ENCODE assay signal across 1 cellular context in genomic region chr10:100286051-100287033, GRCh38.
TF ChIP-seq lines count a peak whose summit lies in the region.

BLOC1S2 (minus strand) TSS chr10:100286680; CDS start chr10:100286659, 21 bp downstream.

TF ChIP-seq in HepG2, 621 proteins besides CTCF, POLR2A, EP300 and RAD21 (continued from another document and continues in another):
- TF ChIP-seq, protein P1, sequence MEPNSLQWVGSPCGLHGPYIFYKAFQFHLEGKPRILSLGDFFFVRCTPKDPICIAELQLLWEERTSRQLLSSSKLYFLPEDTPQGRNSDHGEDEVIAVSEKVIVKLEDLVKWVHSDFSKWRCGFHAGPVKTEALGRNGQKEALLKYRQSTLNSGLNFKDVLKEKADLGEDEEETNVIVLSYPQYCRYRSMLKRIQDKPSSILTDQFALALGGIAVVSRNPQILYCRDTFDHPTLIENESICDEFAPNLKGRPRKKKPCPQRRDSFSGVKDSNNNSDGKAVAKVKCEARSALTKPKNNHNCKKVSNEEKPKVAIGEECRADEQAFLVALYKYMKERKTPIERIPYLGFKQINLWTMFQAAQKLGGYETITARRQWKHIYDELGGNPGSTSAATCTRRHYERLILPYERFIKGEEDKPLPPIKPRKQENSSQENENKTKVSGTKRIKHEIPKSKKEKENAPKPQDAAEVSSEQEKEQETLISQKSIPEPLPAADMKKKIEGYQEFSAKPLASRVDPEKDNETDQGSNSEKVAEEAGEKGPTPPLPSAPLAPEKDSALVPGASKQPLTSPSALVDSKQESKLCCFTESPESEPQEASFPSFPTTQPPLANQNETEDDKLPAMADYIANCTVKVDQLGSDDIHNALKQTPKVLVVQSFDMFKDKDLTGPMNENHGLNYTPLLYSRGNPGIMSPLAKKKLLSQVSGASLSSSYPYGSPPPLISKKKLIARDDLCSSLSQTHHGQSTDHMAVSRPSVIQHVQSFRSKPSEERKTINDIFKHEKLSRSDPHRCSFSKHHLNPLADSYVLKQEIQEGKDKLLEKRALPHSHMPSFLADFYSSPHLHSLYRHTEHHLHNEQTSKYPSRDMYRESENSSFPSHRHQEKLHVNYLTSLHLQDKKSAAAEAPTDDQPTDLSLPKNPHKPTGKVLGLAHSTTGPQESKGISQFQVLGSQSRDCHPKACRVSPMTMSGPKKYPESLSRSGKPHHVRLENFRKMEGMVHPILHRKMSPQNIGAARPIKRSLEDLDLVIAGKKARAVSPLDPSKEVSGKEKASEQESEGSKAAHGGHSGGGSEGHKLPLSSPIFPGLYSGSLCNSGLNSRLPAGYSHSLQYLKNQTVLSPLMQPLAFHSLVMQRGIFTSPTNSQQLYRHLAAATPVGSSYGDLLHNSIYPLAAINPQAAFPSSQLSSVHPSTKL (CRISPR knock-in tag; IDR thresholded peaks at IDR 0.05) = peak; percentile 48; the same call in 1 of the 2 replicates
- TF ChIP-seq ZNF687 (CRISPR knock-in tag; IDR thresholded peaks at IDR 0.05) (peak; percentile 96), IRX3 (CRISPR knock-in tag; IDR thresholded peaks at IDR 0.05; ENCODE audit: borderline replicate concordance, low read depth) (no peak), ZNF552 (CRISPR knock-in tag; IDR thresholded peaks at IDR 0.05; ENCODE audit: borderline replicate concordance) (0 out of 2 replicates have a peak, but pooled peaks have one; percentile 62), ZNF572 (CRISPR knock-in tag; IDR thresholded peaks at IDR 0.05) (no peak), SIN3B (IDR thresholded peaks at IDR 0.05; ENCODE audit: low read length) (no peak), KLF11 (CRISPR knock-in tag; IDR thresholded peaks at IDR 0.05) (0 out of 2 replicates have a peak, but pooled peaks have one; percentile 53), ZNF256 (CRISPR knock-in tag; conservative IDR thresholded peaks at IDR 0.05) (peak; percentile 72; the same call in 1 of the 2 replicates), ZNF296 (CRISPR knock-in tag; conservative IDR thresholded peaks at IDR 0.05) (no peak), RFX5 (IDR thresholded peaks at IDR 0.05; ENCODE audit: low read depth, low read length) (no peak), ZNF136 (CRISPR knock-in tag; IDR thresholded peaks at IDR 0.05; ENCODE audit: low read depth) (no peak), ATF4 (CRISPR knock-in tag; IDR thresholded peaks at IDR 0.05) (0 out of 4 replicates have a peak, but pooled peaks of 1 of the 2 experiments have one; percentile 53), REPIN1 (CRISPR knock-in tag; IDR thresholded peaks at IDR 0.05; ENCODE audit: borderline replicate concordance, low read depth) (0 out of 2 replicates have a peak, but pooled peaks have one; percentile 19), ARID2 (CRISPR knock-in tag; IDR thresholded peaks at IDR 0.05; ENCODE audit: borderline replicate concordance) (no peak), ZNF264 (CRISPR knock-in tag; IDR thresholded peaks at IDR 0.05) (peak; percentile 81), ZFX (CRISPR knock-in tag; IDR thresholded peaks at IDR 0.05; ENCODE audit: low read depth) (peak; percentile 87), TBX2 (CRISPR knock-in tag; IDR thresholded peaks at IDR 0.05; ENCODE audit: borderline replicate concordance) (peak; percentile 76), KLF16 (CRISPR knock-in tag; IDR thresholded peaks at IDR 0.05) (peak in 1 of 2 experiments; percentile 54; a peak in 1 of 4 replicates), THAP8 (CRISPR knock-in tag; IDR thresholded peaks at IDR 0.05; ENCODE audit: borderline replicate concordance) (no peak), ZNF138 (CRISPR knock-in tag; IDR thresholded peaks at IDR 0.05; ENCODE audit: low read depth) (peak; percentile 64; the same call in 1 of the 2 replicates), MAFG (CRISPR knock-in tag; IDR thresholded peaks at IDR 0.05) (no peak), FOXJ3 (CRISPR knock-in tag; IDR thresholded peaks at IDR 0.05; ENCODE audit: borderline replicate concordance) (no peak), ZNF329 (CRISPR knock-in tag; IDR thresholded peaks at IDR 0.05; ENCODE audit: low read depth) (peak; percentile 69; the same call in 1 of the 2 replicates), XBP1 (CRISPR knock-in tag; IDR thresholded peaks at IDR 0.05) (no peak), ZNF232 (CRISPR knock-in tag; IDR thresholded peaks at IDR 0.05; ENCODE audit: borderline replicate concordance) (peak; percentile 74; the same call in 1 of the 2 replicates), YEATS2 (CRISPR knock-in tag; IDR thresholded peaks at IDR 0.05; ENCODE audit: borderline replicate concordance) (peak; percentile 77; the same call in 1 of the 2 replicates), RFX3 (CRISPR knock-in tag; IDR thresholded peaks at IDR 0.05) (no peak), RXRB (CRISPR knock-in tag; IDR thresholded peaks at IDR 0.05; ENCODE audit: borderline replicate concordance) (peak; percentile 22; the same call in 1 of the 2 replicates), ZGPAT (CRISPR knock-in tag; IDR thresholded peaks at IDR 0.05) (peak; percentile 59; the same call in 1 of the 2 replicates), BATF2 (CRISPR knock-in tag; IDR thresholded peaks at IDR 0.05) (peak; percentile 82; the same call in 1 of the 2 replicates), ZNF761 (CRISPR knock-in tag; conservative IDR thresholded peaks at IDR 0.05) (0 out of 2 replicates have a peak, but pooled peaks have one; percentile 26), RARG (CRISPR knock-in tag; IDR thresholded peaks at IDR 0.05; ENCODE audit: low read depth) (no peak), THAP9 (CRISPR knock-in tag; IDR thresholded peaks at IDR 0.05; ENCODE audit: borderline replicate concordance) (peak; percentile 91; the same call in 1 of the 2 replicates)
- TF ChIP-seq, protein P2, sequence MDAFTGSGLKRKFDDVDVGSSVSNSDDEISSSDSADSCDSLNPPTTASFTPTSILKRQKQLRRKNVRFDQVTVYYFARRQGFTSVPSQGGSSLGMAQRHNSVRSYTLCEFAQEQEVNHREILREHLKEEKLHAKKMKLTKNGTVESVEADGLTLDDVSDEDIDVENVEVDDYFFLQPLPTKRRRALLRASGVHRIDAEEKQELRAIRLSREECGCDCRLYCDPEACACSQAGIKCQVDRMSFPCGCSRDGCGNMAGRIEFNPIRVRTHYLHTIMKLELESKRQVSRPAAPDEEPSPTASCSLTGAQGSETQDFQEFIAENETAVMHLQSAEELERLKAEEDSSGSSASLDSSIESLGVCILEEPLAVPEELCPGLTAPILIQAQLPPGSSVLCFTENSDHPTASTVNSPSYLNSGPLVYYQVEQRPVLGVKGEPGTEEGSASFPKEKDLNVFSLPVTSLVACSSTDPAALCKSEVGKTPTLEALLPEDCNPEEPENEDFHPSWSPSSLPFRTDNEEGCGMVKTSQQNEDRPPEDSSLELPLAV (CRISPR knock-in tag; conservative IDR thresholded peaks at IDR 0.05; ENCODE audit: low read depth) = no peak
- TF ChIP-seq, protein P3, sequence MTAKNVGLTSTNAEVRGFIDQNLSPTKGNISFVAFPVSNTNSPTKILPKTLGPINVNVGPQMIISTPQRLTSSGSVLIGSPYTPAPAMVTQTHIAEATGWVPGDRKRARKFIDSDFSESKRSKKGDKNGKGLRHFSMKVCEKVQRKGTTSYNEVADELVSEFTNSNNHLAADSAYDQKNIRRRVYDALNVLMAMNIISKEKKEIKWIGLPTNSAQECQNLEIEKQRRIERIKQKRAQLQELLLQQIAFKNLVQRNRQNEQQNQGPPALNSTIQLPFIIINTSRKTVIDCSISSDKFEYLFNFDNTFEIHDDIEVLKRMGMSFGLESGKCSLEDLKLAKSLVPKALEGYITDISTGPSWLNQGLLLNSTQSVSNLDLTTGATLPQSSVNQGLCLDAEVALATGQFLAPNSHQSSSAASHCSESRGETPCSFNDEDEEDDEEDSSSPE (CRISPR knock-in tag; IDR thresholded peaks at IDR 0.05) = no peak; the same call in 1 of the 2 replicates
- TF ChIP-seq, protein P4, sequence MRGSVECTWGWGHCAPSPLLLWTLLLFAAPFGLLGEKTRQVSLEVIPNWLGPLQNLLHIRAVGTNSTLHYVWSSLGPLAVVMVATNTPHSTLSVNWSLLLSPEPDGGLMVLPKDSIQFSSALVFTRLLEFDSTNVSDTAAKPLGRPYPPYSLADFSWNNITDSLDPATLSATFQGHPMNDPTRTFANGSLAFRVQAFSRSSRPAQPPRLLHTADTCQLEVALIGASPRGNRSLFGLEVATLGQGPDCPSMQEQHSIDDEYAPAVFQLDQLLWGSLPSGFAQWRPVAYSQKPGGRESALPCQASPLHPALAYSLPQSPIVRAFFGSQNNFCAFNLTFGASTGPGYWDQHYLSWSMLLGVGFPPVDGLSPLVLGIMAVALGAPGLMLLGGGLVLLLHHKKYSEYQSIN (CRISPR knock-in tag; IDR thresholded peaks at IDR 0.05; ENCODE audit: borderline replicate concordance) = no peak
- TF ChIP-seq, protein P5, sequence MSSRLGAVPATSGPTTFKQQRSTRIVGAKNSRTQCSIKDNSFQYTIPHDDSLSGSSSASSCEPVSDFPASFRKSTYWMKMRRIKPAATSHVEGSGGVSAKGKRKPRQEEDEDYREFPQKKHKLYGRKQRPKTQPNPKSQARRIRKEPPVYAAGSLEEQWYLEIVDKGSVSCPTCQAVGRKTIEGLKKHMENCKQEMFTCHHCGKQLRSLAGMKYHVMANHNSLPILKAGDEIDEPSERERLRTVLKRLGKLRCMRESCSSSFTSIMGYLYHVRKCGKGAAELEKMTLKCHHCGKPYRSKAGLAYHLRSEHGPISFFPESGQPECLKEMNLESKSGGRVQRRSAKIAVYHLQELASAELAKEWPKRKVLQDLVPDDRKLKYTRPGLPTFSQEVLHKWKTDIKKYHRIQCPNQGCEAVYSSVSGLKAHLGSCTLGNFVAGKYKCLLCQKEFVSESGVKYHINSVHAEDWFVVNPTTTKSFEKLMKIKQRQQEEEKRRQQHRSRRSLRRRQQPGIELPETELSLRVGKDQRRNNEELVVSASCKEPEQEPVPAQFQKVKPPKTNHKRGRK (CRISPR knock-in tag; IDR thresholded peaks at IDR 0.05) = no peak
